Comparison of ENCODE assay signal across 1 cellular context in the genomic region with DNA sequence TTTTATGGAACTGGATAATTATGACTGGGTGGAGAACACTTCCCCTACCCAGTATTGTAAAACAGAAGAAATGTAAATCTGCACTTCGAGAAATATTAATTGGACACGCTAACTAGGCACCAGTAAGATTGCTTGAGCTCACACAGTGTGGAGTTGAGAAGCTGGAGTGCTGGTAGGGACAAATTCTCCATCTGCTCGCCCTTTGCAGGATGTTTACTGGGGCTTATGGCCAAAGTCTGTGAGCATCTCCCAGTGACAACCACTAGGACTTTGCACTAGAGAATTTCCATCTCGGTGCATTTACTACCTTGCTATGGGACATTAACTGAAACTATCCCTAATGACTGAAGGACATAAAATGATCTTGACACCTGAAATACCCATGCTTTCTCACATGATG.
TF ChIP-seq lines count a peak whose summit lies in the region.

No MANE protein-coding gene starts in this region.

TF ChIP-seq in H1, 55 proteins besides CTCF, POLR2A, EP300 and RAD21 (continued from another document):
- TF ChIP-seq BCL11A (IDR thresholded peaks at IDR 0.05; ENCODE audit: low read depth in 2 of 2, low read length in 2 of 2): no peak
- TF ChIP-seq BACH1 (IDR thresholded peaks at IDR 0.05; ENCODE audit: low read length): no peak
